Comparison of ENCODE assay signal across 18 cellular contexts in genomic region chr22:23570681-23571080, GRCh38. TPM values are rescaled to one million over a fixed set of nuclear protein-coding genes. Genes with fewer than 3 reads are reported as not detected.
DNase-seq lines count a peak whose midpoint lies in the region; ATAC-seq and TF ChIP-seq lines count a peak whose summit lies in the region.
"Had no signal": no experiment of that assay in that cellular context is flagged by ENCODE, and none has a peak within 500 bp of the region (broad histone marks: within the 10 kb centered on the region; RNA-seq: fewer than 3 reads in every experiment).

No MANE protein-coding gene starts in this region.

- DNase-seq in stimulated activated naive CD8-positive, alpha-beta T cell treated with anti-CD3 and anti-CD28 coated beads, Interleukin-15, amount 100 ng/mL, for 72 hours: no peak
- DNase-seq in stimulated activated naive CD8-positive, alpha-beta T cell treated with anti-CD3 and anti-CD28 coated beads, Interleukin-15, Interleukin-2, amounts not matched to agents 100 U/mL and 50 U/mL, for 24 hours: no peak
- DNase-seq in NCI-H345 treated with DMSO at 0.1 percent for 48 hours (lab: John Stamatoyannopoulos, UW; ENCODE audit: unreplicated experiment): peak; percentile 8
- no peak for DNase-seq in neural crest cell (ENCODE audit: low read depth, low spot score)
- DNase-seq in NCI-H1417 (lab: John Stamatoyannopoulos, UW): no peak
- DNase-seq in SIG-M5 (lab: John Stamatoyannopoulos, UW): no peak
- DNase-seq in prostate gland (ENCODE audit: low spot score): no peak
- no peak for DNase-seq in WTC11 (ENCODE audit: low spot score)
- DNase-seq: 8988T; CD4-positive, CD25-positive, alpha-beta regulatory T cell; EL; MV-4-11; NCI-H1417 treated with DMSO at 0.1 percent for 48 hours; NCI-H187 treated with DMSO at 0.1 percent for 48 hours; NCI-H446 treated with DMSO at 0.1 percent for 48 hours had no signal

- no peaks in the 10 kb centered on the region for H3K36me3 ChIP-seq in prostate gland

- TF ChIP-seq CTCF in neural crest cell (conservative IDR thresholded peaks at IDR 0.05): no peak
- no peak for TF ChIP-seq CTCF in prostate gland (IDR thresholded peaks at IDR 0.05)
- no peak for TF ChIP-seq CTCF in WTC11 (IDR thresholded peaks at IDR 0.05)

- TF ChIP-seq POLR2A in prostate gland (IDR thresholded peaks at IDR 0.05): no peak

- no peaks in the 10 kb centered on the region for H3K36me3 Mint-ChIP-seq in neural crest cell (ENCODE audit: low read depth)
- H3K36me3 Mint-ChIP-seq in WTC11: no peaks in the 10 kb centered on the region
- H3K36me3 Mint-ChIP-seq: CD4-positive, CD25-positive, alpha-beta regulatory T cell had no signal

- H3K9me3 ChIP-seq in prostate gland: no peaks in the 10 kb centered on the region

- peak overlapping the region; percentile 9 to 27 for H3K27ac Mint-ChIP-seq in stimulated activated naive CD8-positive, alpha-beta T cell treated with anti-CD3 and anti-CD28 coated beads, Interleukin-15, amount 100 ng/mL, for 72 hours
- no peak overlapping the region for H3K27ac Mint-ChIP-seq in neural crest cell (ENCODE audit: unreplicated experiment)
- no peak overlapping the region for H3K27ac Mint-ChIP-seq in WTC11
- H3K27ac Mint-ChIP-seq: B cell; CD4-positive, CD25-positive, alpha-beta regulatory T cell had no signal

- POLR2A ChIA-PET in WTC11 (lab: Charles Lee): no interaction called here

- no peaks in the 10 kb centered on the region for H3K4me1 ChIP-seq in prostate gland (replicated peaks)

- no peak overlapping the region for H3K27ac ChIP-seq in prostate gland

- CTCF ChIA-PET in WTC11 (lab: Charles Lee): interaction anchor here (1.9 kb wide), 1 partner anchor 21 kb away, joined by 7 read pairs; no protein-coding TSS in a partner anchor

- peaks cover 5% of the 10 kb centered on the region for H3K4me1 Mint-ChIP-seq in stimulated activated naive CD8-positive, alpha-beta T cell treated with anti-CD3 and anti-CD28 coated beads, Interleukin-15, amount 100 ng/mL, for 72 hours
- peaks cover 12% of the 10 kb centered on the region for H3K4me1 Mint-ChIP-seq in neural crest cell
- H3K4me1 Mint-ChIP-seq in WTC11: peaks cover 8% of the 10 kb centered on the region

- no peak overlapping the region for H3K4me3 Mint-ChIP-seq in stimulated activated naive CD8-positive, alpha-beta T cell treated with anti-CD3 and anti-CD28 coated beads, Interleukin-15, amount 100 ng/mL, for 72 hours
- H3K4me3 Mint-ChIP-seq in neural crest cell (peak overlapping the region; percentile 49), WTC11 (no peak overlapping the region)
- H3K4me3 Mint-ChIP-seq: B cell; CD4-positive, CD25-positive, alpha-beta regulatory T cell had no signal

- peaks cover 30% of the 10 kb centered on the region for H3K27me3 Mint-ChIP-seq in stimulated activated naive CD8-positive, alpha-beta T cell treated with anti-CD3 and anti-CD28 coated beads, Interleukin-15, amount 100 ng/mL, for 72 hours
- H3K27me3 Mint-ChIP-seq in neural crest cell (ENCODE audit: low read depth) (peaks cover 7% of the 10 kb centered on the region), WTC11 (ENCODE audit: low read depth) (peaks cover 49% of the 10 kb centered on the region)

- WGBS in prostate gland: 62% methylated on average over 8 of the region's 8 CpGs

- H3K27me3 ChIP-seq in prostate gland (replicated peaks; ENCODE audit: insufficient read depth): no peaks in the 10 kb centered on the region

- ATAC-seq in stimulated activated naive CD8-positive, alpha-beta T cell treated with anti-CD3 and anti-CD28 coated beads, Interleukin-15, amount 100 ng/mL, for 72 hours: no peak
- ATAC-seq in stimulated activated naive CD8-positive, alpha-beta T cell treated with anti-CD3 and anti-CD28 coated beads, Interleukin-15, Interleukin-2, amounts not matched to agents 100 U/mL and 50 U/mL, for 24 hours: no peak
- ATAC-seq in WTC11: no peak

- no peak overlapping the region for H3K4me3 ChIP-seq in prostate gland

- no peaks in the 10 kb centered on the region for H3K9me3 Mint-ChIP-seq in stimulated activated naive CD8-positive, alpha-beta T cell treated with anti-CD3 and anti-CD28 coated beads, Interleukin-15, amount 100 ng/mL, for 72 hours
- H3K9me3 Mint-ChIP-seq in neural crest cell (peaks cover 3% of the 10 kb centered on the region), WTC11 (peaks cover 8% of the 10 kb centered on the region; the same call in 1 of the 2 replicates)
- H3K9me3 Mint-ChIP-seq: CD4-positive, CD25-positive, alpha-beta regulatory T cell had no signal

- intact Hi-C loops in prostate gland (cut with DNase I): no loop called here

TF ChIP-seq in WTC11, 78 proteins besides CTCF, POLR2A, EP300 and RAD21:
- TF ChIP-seq HMGA2 (CRISPR knock-in tag; IDR thresholded peaks at IDR 0.05) (no peak), OVOL2 (CRISPR knock-in tag; IDR thresholded peaks at IDR 0.05; ENCODE audit: borderline replicate concordance) (no peak), SMAD3 (CRISPR knock-in tag; IDR thresholded peaks at IDR 0.05; ENCODE audit: borderline replicate concordance) (no peak), ZNF671 (CRISPR knock-in tag; IDR thresholded peaks at IDR 0.05) (no peak), NR3C1 (CRISPR knock-in tag; conservative IDR thresholded peaks at IDR 0.05; ENCODE audit: low read depth) (no peak)

RNA-seq across cellular contexts. Expression of gene IGLL1, which starts 9.4 kb away (rescaled TPM):
- total RNA-seq in neural crest cell: not detected in 2 replicates
- under 1 TPM in 1 of 2 donors, not detected in 1; 0.85 TPM for total RNA-seq in prostate gland
- total RNA-seq in WTC11 (2021): not detected in 3 replicates
- total RNA-seq: B cell; CD4-positive, CD25-positive, alpha-beta regulatory T cell; H1; RPMI7951 had no signal

Comparison
In these comparisons a context has a peak if more than half of its experiments do, and no peak if none do; other contexts are left out.
1. H3K27ac Mint-ChIP-seq: peak in stimulated activated naive CD8-positive, alpha-beta T cell treated with anti-CD3 and anti-CD28 coated beads, Interleukin-15, amount 100 ng/mL, for 72 hours (2 of 2); none in neural crest cell (single experiment) and WTC11 (single experiment).